In genomic region chr11:13205446-13205845, GRCh38 we compare ENCODE assay signal across 13 cellular contexts.
DNase-seq lines count a peak whose midpoint lies in the region; ATAC-seq lines count a peak whose summit lies in the region.
"Had no signal": no experiment of that assay in that cellular context is flagged by ENCODE, and none has a peak within 500 bp of the region (broad histone marks: within the 10 kb centered on the region; RNA-seq: fewer than 3 reads in every experiment).

No MANE protein-coding gene starts in this region.

- DNase-seq in EH (ENCODE audit: low read depth): peak; percentile 29
- no peak for DNase-seq in NCI-H128 (lab: John Stamatoyannopoulos, UW; ENCODE audit: unreplicated experiment)
- no peak for DNase-seq in activated CD4-positive, alpha-beta T cell treated with anti-CD3 and anti-CD28 coated beads, Interleukin-2, amount 50 U/mL, for 48 hours
- DNase-seq: activated gamma-delta T cell; NCI-H1694; stimulated activated CD4-positive, alpha-beta T cell treated with anti-CD3 and anti-CD28 coated beads, Interleukin-12 subunit alpha, Interleukin-12 subunit beta, amount 100 ng/mL, for 4 hours had no signal

- no peaks in the 10 kb centered on the region for H3K27me3 Mint-ChIP-seq in activated T-helper 17 cell treated with anti-CD3 and anti-CD28 coated beads, Interleukin-2, amount 50 U/mL, for 72 hours
- H3K27me3 Mint-ChIP-seq: CD4-positive, CD25-positive, alpha-beta regulatory T cell; type B pancreatic cell had no signal

- H3K4me1 Mint-ChIP-seq in activated T-helper 17 cell treated with anti-CD3 and anti-CD28 coated beads, Interleukin-2, amount 50 U/mL, for 72 hours: peaks cover 32% of the 10 kb centered on the region

- H3K27ac Mint-ChIP-seq in activated T-helper 17 cell treated with anti-CD3 and anti-CD28 coated beads, Interleukin-2, amount 50 U/mL, for 72 hours: peak overlapping the region; percentile 49
- H3K27ac Mint-ChIP-seq: type B pancreatic cell had no signal

- H3K36me3 Mint-ChIP-seq in activated T-helper 17 cell treated with anti-CD3 and anti-CD28 coated beads, Interleukin-2, amount 50 U/mL, for 72 hours (ENCODE audit: low read depth): no peaks in the 10 kb centered on the region
- H3K36me3 Mint-ChIP-seq: CD4-positive, CD25-positive, alpha-beta regulatory T cell; type B pancreatic cell had no signal

- peak overlapping the region; percentile 9 for H3K4me3 Mint-ChIP-seq in activated T-helper 17 cell treated with anti-CD3 and anti-CD28 coated beads, Interleukin-2, amount 50 U/mL, for 72 hours
- H3K4me3 Mint-ChIP-seq: type B pancreatic cell had no signal

- H3K9me3 Mint-ChIP-seq in activated T-helper 17 cell treated with anti-CD3 and anti-CD28 coated beads, Interleukin-2, amount 50 U/mL, for 72 hours: no peaks in the 10 kb centered on the region
- H3K9me3 Mint-ChIP-seq: type B pancreatic cell had no signal

- ATAC-seq in GM21360 (IDR thresholded peaks at IDR 0.05; ENCODE audit: unreplicated experiment): peak; percentile 80
- peak; percentile 65 for ATAC-seq in HG03139 (IDR thresholded peaks at IDR 0.05; ENCODE audit: unreplicated experiment)
- ATAC-seq in activated T-helper 17 cell treated with anti-CD3 and anti-CD28 coated beads, Interleukin-2, amount 50 U/mL, for 72 hours (replicated peaks): no peak
- no peak for ATAC-seq in GM18520 (IDR thresholded peaks at IDR 0.05; ENCODE audit: unreplicated experiment)
- no peak for ATAC-seq in HG02571 (IDR thresholded peaks at IDR 0.05; ENCODE audit: unreplicated experiment)

Comparison
In these comparisons a context has a peak if more than half of its experiments do, and no peak if none do; other contexts are left out.
1. ATAC-seq: peak in GM21360 (single experiment) and HG03139 (single experiment); none in activated T-helper 17 cell treated with anti-CD3 and anti-CD28 coated beads, Interleukin-2, amount 50 U/mL, for 72 hours (single experiment), GM18520 (single experiment) and HG02571 (single experiment).